In the genomic region with DNA sequence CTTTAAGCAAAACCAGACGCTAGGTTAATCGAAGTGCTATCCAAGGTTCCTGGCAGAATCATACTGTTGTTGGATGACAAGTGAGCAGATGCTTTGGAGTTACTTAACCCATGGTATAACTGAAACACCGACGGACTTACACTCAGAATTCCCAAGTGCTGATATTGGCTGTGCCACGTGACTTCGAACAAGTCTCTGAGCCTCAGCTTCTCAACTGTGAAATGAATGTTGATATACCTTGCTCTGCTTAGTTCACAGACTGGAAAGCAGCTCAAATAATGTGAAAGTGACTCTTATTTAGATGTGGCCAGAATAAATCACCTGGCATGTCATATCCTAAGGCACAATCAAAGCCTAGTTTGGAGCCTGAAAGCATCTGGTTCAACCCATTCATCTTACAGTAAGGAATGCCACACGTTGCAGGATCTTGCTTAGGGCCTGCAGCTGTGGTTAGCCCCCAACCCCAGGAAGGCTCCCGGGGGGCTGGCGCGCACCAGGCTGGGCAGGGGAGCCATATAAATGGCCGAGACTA, we compare ENCODE assay signal across 8 cellular contexts. TPM values are rescaled to one million over a fixed set of nuclear protein-coding genes. Genes with fewer than 3 reads are reported as not detected.
DNase-seq lines count a peak whose midpoint lies in the region; ATAC-seq and TF ChIP-seq lines count a peak whose summit lies in the region.

No MANE protein-coding gene starts in this region.

- TF ChIP-seq CTCF in sigmoid colon (IDR thresholded peaks at IDR 0.05): no peak
- TF ChIP-seq CTCF in GM13977 (IDR thresholded peaks at IDR 0.05; ENCODE audit: extremely low read depth, insufficient read depth, missing control alignments): no peak

- H3K36me3 ChIP-seq in SJCRH30 (peaks cover 18% of the 10 kb centered on the region; the same call in 1 of the 2 replicates), sigmoid colon (peaks cover 0 to 19% (median 0%) of the 10 kb centered on the region in 4 donors)

- DNase-seq in SJCRH30: no peak
- DNase-seq in fibroblast of peridontal ligament (ENCODE audit: extremely low read depth): peak; percentile 17
- no peak for DNase-seq in sigmoid colon
- DNase-seq in GM13977 (ENCODE audit: low spot score): no peak
- no peak for DNase-seq in NCI-H146 treated with DMSO at 0.1 percent for 48 hours (lab: John Stamatoyannopoulos, UW; ENCODE audit: unreplicated experiment)

- no peak for TF ChIP-seq EP300 in sigmoid colon (IDR thresholded peaks at IDR 0.05)

- no peak for TF ChIP-seq POLR2A in sigmoid colon (IDR thresholded peaks at IDR 0.05)

- WGBS in sigmoid colon, 2 donors: 12 to 29% methylated on average over 11 of the region's 11 CpGs

- no peaks in the 10 kb centered on the region for H3K27me3 ChIP-seq in SJCRH30
- no peaks in the 10 kb centered on the region for H3K27me3 ChIP-seq in sigmoid colon

- H3K9me3 ChIP-seq in SJCRH30 (replicated peaks) (no peaks in the 10 kb centered on the region), sigmoid colon (no peaks in the 10 kb centered on the region)

- intact Hi-C loops in sigmoid colon (cut with DNase I): no loop called here

- H3K4me3 ChIP-seq in SJCRH30: peak overlapping the region; percentile 91
- H3K4me3 ChIP-seq in sigmoid colon: peak overlapping the region; percentile 84 to 92 (median 86)

- peaks cover 3% of the 10 kb centered on the region for H3K4me1 ChIP-seq in SJCRH30
- H3K4me1 ChIP-seq in sigmoid colon: peaks cover 0 to 38% (median 25%) of the 10 kb centered on the region in 4 donors

- in situ Hi-C loops in GM13977 (cut with MboI; ENCODE audit: low pct_unique_long_range_greater_than_20kb, low sequenced_read_pairs, unreplicated experiment): no loop called here

- ATAC-seq in GM18870 (IDR thresholded peaks at IDR 0.05; ENCODE audit: unreplicated experiment) (peak; percentile 0), HG03175 (IDR thresholded peaks at IDR 0.05; ENCODE audit: unreplicated experiment) (no peak), GM18861 (IDR thresholded peaks at IDR 0.05; ENCODE audit: unreplicated experiment) (no peak)

- H3K27ac ChIP-seq in SJCRH30 (peak overlapping the region; percentile 57), sigmoid colon (peak overlapping the region; percentile 78 to 84 (median 82))

RNA-seq across cellular contexts. Expression of a gene that starts 0.8 kb away (rescaled TPM):
- total RNA-seq in SJCRH30 (2014; rRNA removed; shearing (Covaris generic)): 47.1 and 47.7 TPM in 2 replicates
- total RNA-seq in sigmoid colon: 10 to 100 TPM; 12.2 to 15.2 (median 14.2) TPM
- 1 to 10 TPM in 2 of 3 donors, under 1 TPM in 1; 0.92 to 5.9 (median 1.8) TPM for polyA plus RNA-seq in sigmoid colon

RNA-seq across cellular contexts. Expression of a gene that starts 3.6 kb away (rescaled TPM):
- 55.6 and 56.2 TPM in 2 replicates for total RNA-seq in SJCRH30 (2014; rRNA removed; shearing (Covaris generic))
- total RNA-seq in sigmoid colon: 10 to 100 TPM; 13.8 to 40.0 (median 26.5) TPM
- polyA plus RNA-seq in sigmoid colon: 10 to 100 TPM; 53.5 to 73.1 (median 55.1) TPM
